Comparison of ENCODE assay signal across 1 cellular context in the genomic region with DNA sequence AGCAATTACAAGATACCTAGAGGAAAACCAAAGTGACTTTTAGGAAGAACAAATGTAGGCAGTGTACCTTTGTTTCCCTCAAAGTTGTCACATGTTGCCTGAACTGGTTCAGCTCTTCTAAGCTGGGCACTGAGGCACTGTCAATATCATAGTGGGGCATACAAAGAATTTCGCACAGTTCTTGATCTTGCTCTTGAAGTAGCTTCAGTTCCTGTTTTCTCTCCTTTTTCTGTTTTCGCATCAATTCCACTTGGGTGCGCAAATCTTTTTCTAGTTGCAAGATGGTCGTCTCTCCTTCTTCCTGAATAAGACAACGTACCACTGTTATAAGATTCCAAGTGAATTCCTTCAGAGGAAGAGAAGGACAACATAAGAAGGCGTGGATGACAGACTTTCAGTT.
TF ChIP-seq lines count a peak whose summit lies in the region.

No MANE protein-coding gene starts in this region.

TF ChIP-seq in WTC11, 78 proteins besides CTCF, POLR2A, EP300 and RAD21 (continued from another document):
- TF ChIP-seq, protein P1, sequence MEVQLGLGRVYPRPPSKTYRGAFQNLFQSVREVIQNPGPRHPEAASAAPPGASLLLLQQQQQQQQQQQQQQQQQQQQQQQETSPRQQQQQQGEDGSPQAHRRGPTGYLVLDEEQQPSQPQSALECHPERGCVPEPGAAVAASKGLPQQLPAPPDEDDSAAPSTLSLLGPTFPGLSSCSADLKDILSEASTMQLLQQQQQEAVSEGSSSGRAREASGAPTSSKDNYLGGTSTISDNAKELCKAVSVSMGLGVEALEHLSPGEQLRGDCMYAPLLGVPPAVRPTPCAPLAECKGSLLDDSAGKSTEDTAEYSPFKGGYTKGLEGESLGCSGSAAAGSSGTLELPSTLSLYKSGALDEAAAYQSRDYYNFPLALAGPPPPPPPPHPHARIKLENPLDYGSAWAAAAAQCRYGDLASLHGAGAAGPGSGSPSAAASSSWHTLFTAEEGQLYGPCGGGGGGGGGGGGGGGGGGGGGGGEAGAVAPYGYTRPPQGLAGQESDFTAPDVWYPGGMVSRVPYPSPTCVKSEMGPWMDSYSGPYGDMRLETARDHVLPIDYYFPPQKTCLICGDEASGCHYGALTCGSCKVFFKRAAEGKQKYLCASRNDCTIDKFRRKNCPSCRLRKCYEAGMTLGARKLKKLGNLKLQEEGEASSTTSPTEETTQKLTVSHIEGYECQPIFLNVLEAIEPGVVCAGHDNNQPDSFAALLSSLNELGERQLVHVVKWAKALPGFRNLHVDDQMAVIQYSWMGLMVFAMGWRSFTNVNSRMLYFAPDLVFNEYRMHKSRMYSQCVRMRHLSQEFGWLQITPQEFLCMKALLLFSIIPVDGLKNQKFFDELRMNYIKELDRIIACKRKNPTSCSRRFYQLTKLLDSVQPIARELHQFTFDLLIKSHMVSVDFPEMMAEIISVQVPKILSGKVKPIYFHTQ (CRISPR knock-in tag; IDR thresholded peaks at IDR 0.05): no peak
- TF ChIP-seq ATF1 (CRISPR knock-in tag; IDR thresholded peaks at IDR 0.05) (no peak), ZNF232 (CRISPR knock-in tag; IDR thresholded peaks at IDR 0.05) (no peak), FOXJ3 (CRISPR knock-in tag; IDR thresholded peaks at IDR 0.05; ENCODE audit: borderline replicate concordance) (no peak), ZNF121 (CRISPR knock-in tag; IDR thresholded peaks at IDR 0.05) (no peak), ETV6 (CRISPR knock-in tag; IDR thresholded peaks at IDR 0.05) (no peak), ZNF671 (CRISPR knock-in tag; IDR thresholded peaks at IDR 0.05) (no peak), NFYB (CRISPR knock-in tag; conservative IDR thresholded peaks at IDR 0.05; ENCODE audit: low read depth) (no peak), ZNF317 (CRISPR knock-in tag; IDR thresholded peaks at IDR 0.05; ENCODE audit: borderline replicate concordance, low read depth) (no peak), RORB (CRISPR knock-in tag; IDR thresholded peaks at IDR 0.05) (no peak)
- TF ChIP-seq, protein P2, sequence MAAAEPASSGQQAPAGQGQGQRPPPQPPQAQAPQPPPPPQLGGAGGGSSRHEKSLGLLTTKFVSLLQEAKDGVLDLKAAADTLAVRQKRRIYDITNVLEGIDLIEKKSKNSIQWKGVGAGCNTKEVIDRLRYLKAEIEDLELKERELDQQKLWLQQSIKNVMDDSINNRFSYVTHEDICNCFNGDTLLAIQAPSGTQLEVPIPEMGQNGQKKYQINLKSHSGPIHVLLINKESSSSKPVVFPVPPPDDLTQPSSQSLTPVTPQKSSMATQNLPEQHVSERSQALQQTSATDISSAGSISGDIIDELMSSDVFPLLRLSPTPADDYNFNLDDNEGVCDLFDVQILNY (CRISPR knock-in tag; IDR thresholded peaks at IDR 0.05): no peak
- TF ChIP-seq, protein P3, sequence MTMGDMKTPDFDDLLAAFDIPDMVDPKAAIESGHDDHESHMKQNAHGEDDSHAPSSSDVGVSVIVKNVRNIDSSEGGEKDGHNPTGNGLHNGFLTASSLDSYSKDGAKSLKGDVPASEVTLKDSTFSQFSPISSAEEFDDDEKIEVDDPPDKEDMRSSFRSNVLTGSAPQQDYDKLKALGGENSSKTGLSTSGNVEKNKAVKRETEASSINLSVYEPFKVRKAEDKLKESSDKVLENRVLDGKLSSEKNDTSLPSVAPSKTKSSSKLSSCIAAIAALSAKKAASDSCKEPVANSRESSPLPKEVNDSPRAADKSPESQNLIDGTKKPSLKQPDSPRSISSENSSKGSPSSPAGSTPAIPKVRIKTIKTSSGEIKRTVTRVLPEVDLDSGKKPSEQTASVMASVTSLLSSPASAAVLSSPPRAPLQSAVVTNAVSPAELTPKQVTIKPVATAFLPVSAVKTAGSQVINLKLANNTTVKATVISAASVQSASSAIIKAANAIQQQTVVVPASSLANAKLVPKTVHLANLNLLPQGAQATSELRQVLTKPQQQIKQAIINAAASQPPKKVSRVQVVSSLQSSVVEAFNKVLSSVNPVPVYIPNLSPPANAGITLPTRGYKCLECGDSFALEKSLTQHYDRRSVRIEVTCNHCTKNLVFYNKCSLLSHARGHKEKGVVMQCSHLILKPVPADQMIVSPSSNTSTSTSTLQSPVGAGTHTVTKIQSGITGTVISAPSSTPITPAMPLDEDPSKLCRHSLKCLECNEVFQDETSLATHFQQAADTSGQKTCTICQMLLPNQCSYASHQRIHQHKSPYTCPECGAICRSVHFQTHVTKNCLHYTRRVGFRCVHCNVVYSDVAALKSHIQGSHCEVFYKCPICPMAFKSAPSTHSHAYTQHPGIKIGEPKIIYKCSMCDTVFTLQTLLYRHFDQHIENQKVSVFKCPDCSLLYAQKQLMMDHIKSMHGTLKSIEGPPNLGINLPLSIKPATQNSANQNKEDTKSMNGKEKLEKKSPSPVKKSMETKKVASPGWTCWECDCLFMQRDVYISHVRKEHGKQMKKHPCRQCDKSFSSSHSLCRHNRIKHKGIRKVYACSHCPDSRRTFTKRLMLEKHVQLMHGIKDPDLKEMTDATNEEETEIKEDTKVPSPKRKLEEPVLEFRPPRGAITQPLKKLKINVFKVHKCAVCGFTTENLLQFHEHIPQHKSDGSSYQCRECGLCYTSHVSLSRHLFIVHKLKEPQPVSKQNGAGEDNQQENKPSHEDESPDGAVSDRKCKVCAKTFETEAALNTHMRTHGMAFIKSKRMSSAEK (CRISPR knock-in tag; IDR thresholded peaks at IDR 0.05; ENCODE audit: borderline replicate concordance): no peak
